In the genomic region with DNA sequence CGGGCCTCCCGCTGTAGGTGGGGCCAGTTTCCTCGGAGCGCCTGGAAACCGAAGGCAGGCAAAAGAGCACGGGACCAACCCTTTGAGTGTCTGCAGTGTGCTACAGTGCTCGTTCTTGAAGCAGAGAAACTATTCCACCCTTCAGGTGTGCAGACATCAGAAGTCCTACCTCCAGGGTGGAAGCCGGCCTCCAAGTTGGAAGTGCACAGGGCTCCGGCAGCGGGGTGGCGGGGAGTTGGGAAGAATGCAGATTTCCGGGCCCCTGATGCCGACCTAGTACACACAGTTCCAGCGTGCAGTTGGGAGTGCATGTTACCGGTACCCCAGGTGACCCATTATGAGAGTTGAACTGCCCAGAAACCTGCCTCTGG, we compare ENCODE assay signal across 8 cellular contexts. TPM values are rescaled to one million over a fixed set of nuclear protein-coding genes. Genes with fewer than 3 reads are reported as not detected.
A peak's percentile ranks its signal among the peaks of the same experiment; 100 is the strongest.
DNase-seq lines count a peak whose midpoint lies in the region; ATAC-seq and TF ChIP-seq lines count a peak whose summit lies in the region.

No MANE protein-coding gene starts in this region.

- no peaks in the 10 kb centered on the region for H3K27me3 Mint-ChIP-seq in Caco-2 (ENCODE audit: insufficient read depth, unreplicated experiment)

- H3K9me3 Mint-ChIP-seq in Caco-2 (ENCODE audit: unreplicated experiment) = no peaks in the 10 kb centered on the region

- H2AFZ ChIP-seq in OCI-LY7 (ENCODE audit: low read length) (no peak overlapping the region), parathyroid adenoma (no peak overlapping the region)

- H3K4me1 Mint-ChIP-seq in Caco-2 (ENCODE audit: low read depth, unreplicated experiment) = no peaks in the 10 kb centered on the region

- no peaks in the 10 kb centered on the region for H3K9me3 ChIP-seq in Caco-2
- H3K9me3 ChIP-seq in OCI-LY7 (ENCODE audit: low read length) = no peaks in the 10 kb centered on the region
- no peaks in the 10 kb centered on the region for H3K9me3 ChIP-seq in parathyroid adenoma (ENCODE audit: control insufficient read depth, low read length)

- intact Hi-C loops in Caco-2 (cut with micrococcal nuclease; ENCODE audit: unreplicated experiment) = loop anchor here (1.0 to 5.0 kb wide), 4 partner anchors 43 to 112 kb away; no protein-coding TSS in a partner anchor
- intact Hi-C loops in OCI-LY7 (cut with micrococcal nuclease; ENCODE audit: unreplicated experiment) = loop anchor here (1.0 to 5.0 kb wide), 3 partner anchors 17 to 158 kb away; no protein-coding TSS in a partner anchor
- intact Hi-C loops in sciatic nerve (cut with DNase I) = loop anchor here (10.0 kb wide), 1 partner anchor 115 kb away; no protein-coding TSS in a partner anchor

- CTCF ChIA-PET in Caco-2 (lab: Charles Lee) = no interaction called here
- CTCF ChIA-PET in OCI-LY7 (lab: Charles Lee; ENCODE audit: unreplicated experiment) = no interaction called here

- ATAC-seq in sciatic nerve = no peak
- no peak for ATAC-seq in HG03175 (IDR thresholded peaks at IDR 0.05; ENCODE audit: unreplicated experiment)

- in situ Hi-C loops in KBM-7 (cut with MboI; ENCODE audit: low pct_unique_long_range_greater_than_20kb, low sequenced_read_pairs) = no loop called here

- H3K4me2 ChIP-seq in OCI-LY7 (ENCODE audit: low read length) (peak overlapping the region; percentile 89), parathyroid adenoma (ENCODE audit: low read length) (no peak overlapping the region)

- peak overlapping the region; percentile 92 for H3K4me3 ChIP-seq in Caco-2 (ENCODE audit: low read depth, low read length)
- peak overlapping the region; percentile 81 for H3K4me3 ChIP-seq in OCI-LY7 (ENCODE audit: low read depth, low read length, poor library complexity, severe bottlenecking)
- H3K4me3 ChIP-seq in epithelial cell of esophagus (ENCODE audit: low read length) = peak overlapping the region; percentile 66
- no peak overlapping the region for H3K4me3 ChIP-seq in parathyroid adenoma (ENCODE audit: low read depth, low read length)

- H4K20me1 ChIP-seq in OCI-LY7 (ENCODE audit: insufficient read depth, low read length) = peaks cover 30% of the 10 kb centered on the region; the same call in 1 of the 2 replicates

- peak overlapping the region; percentile 86 for H3K4me3 Mint-ChIP-seq in Caco-2 (ENCODE audit: unreplicated experiment)

- peaks cover 13% of the 10 kb centered on the region for H3K36me3 Mint-ChIP-seq in Caco-2 (ENCODE audit: insufficient read depth, unreplicated experiment)

- H3K9me2 ChIP-seq in OCI-LY7 (ENCODE audit: insufficient read depth, low read length) = no peaks in the 10 kb centered on the region

- H3K9ac ChIP-seq in parathyroid adenoma = no peak overlapping the region

- peak overlapping the region; percentile 80 for H3K27ac Mint-ChIP-seq in Caco-2 (ENCODE audit: unreplicated experiment)

- BruUV-seq in Caco-2 (replicated peaks; lab: Mats Ljungman, UMichigan) = no TSS peak
- no TSS peak for BruUV-seq in OCI-LY7 (replicated peaks; lab: Mats Ljungman, UMichigan)

- POLR2A ChIA-PET in Caco-2 (lab: Charles Lee) (no interaction called here), OCI-LY7 (lab: Charles Lee) (interaction anchor here (0.7 to 1.0 kb wide), 3 partner anchors 11 to 94 kb away, joined by 3 read pairs; no protein-coding TSS in a partner anchor)

- H3K4me1 ChIP-seq in Caco-2 (peaks cover 11% of the 10 kb centered on the region), OCI-LY7 (ENCODE audit: insufficient read depth, low read length, poor library complexity, severe bottlenecking) (peaks cover 62% of the 10 kb centered on the region), parathyroid adenoma (peaks cover 16% of the 10 kb centered on the region)

- no peak for TF ChIP-seq CTCF in Caco-2 (IDR thresholded peaks at IDR 0.05; ENCODE audit: insufficient read depth in 1 of 2, low read depth in 1 of 2, low read length in 1 of 2, severe bottlenecking in 1 of 2, unreplicated experiment in 1 of 2)
- TF ChIP-seq CTCF in OCI-LY7 (conservative IDR thresholded peaks at IDR 0.05; ENCODE audit: low read length) = no peak
- TF ChIP-seq CTCF in epithelial cell of esophagus (IDR thresholded peaks at IDR 0.05; ENCODE audit: insufficient read depth, low read depth, low read length, missing control alignments) = no peak
- no peak for TF ChIP-seq CTCF in parathyroid adenoma (IDR thresholded peaks at IDR 0.05)

- peaks cover 75% of the 10 kb centered on the region for H3K79me2 ChIP-seq in OCI-LY7 (ENCODE audit: insufficient read depth, low read depth, low read length)
- H3K79me2 ChIP-seq in parathyroid adenoma = peaks cover 26% of the 10 kb centered on the region

- H3K27me3 ChIP-seq in Caco-2 (replicated peaks; ENCODE audit: control insufficient read depth, insufficient read depth, low read length) (no peaks in the 10 kb centered on the region), parathyroid adenoma (ENCODE audit: control insufficient read depth, insufficient read depth, low read length) (no peaks in the 10 kb centered on the region)

- H3K27ac ChIP-seq in OCI-LY7 (ENCODE audit: low read depth, low read length, poor library complexity, severe bottlenecking) (peak overlapping the region; percentile 94), parathyroid adenoma (peak overlapping the region; percentile 93)

- H3K36me3 ChIP-seq in Caco-2 (ENCODE audit: control insufficient read depth, insufficient read depth, low read length) (no peaks in the 10 kb centered on the region; the same call in none of the 2 replicates), OCI-LY7 (ENCODE audit: insufficient read depth, low read length) (peaks cover 25% of the 10 kb centered on the region), parathyroid adenoma (ENCODE audit: control insufficient read depth, insufficient read depth, low read length) (no peaks in the 10 kb centered on the region)

- DNase-seq in Caco-2 = no peak
- no peak for DNase-seq in OCI-LY7 (ENCODE audit: low spot score)
- DNase-seq in epithelial cell of esophagus (ENCODE audit: low read depth) = no peak
- DNase-seq in KBM-7 = no peak
- DNase-seq in germinal center (ENCODE audit: low spot score) = no peak
- DNase-seq in sciatic nerve (ENCODE audit: low spot score) = no peak

RNA-seq across cellular contexts. Expression of a gene that starts 3.0 kb away (rescaled TPM):
- total RNA-seq in Caco-2 (2022) = 16.6 and 18.8 TPM in 2 replicates
- 62.0 and 64.6 TPM in 2 replicates for total RNA-seq in OCI-LY7 (2014; rRNA removed; shearing (Covaris generic))
- total RNA-seq in OCI-LY7 (2022) = 62.6 and 63.2 TPM in 2 replicates
- total RNA-seq in sciatic nerve = 85.9 TPM
